8 cellular contexts compared by ENCODE assay signal in the genomic region with DNA sequence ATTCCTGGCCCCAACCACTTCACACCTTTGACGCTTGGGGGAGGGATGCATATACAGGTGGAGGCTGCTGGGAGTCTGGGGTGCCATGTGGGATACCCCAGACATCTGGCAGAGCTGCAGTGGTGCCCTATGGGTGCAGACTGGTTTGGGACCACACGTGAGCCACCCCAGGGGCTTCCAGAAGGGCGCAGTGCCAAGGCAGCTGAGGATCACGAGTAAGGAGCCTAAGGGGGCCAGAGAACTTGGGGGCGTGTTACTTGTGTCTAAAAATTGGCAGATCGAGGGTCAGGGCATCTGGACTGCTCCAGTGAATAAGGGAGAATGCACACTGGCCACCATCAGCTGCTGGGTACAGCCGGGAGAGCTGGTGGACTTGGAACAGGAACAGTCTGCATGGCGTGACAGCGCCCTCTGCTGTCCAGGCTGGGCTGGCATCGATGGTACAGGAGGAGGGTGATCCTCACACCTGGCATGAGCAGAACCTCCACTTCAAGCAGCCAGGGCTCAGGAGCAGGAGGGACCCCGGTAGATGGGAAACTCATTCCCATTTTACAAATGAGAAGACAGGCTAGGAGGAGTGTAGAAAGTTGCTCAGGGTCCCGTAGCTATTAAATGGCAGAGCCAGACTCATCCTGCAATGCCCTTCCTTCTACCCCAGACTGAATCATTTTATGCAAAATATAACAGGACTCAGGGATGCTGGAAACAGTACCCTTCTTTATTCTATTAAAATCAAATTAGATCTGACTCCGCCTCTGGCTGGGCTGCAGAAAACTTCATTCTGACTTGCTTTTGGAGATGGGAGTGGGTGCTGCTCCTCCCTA.
DNase-seq lines count a peak whose midpoint lies in the region; ATAC-seq and TF ChIP-seq lines count a peak whose summit lies in the region.

No MANE protein-coding gene starts in this region.

- intact Hi-C loops in right lobe of liver (cut with DNase I): loop anchor here (5.0 to 10.0 kb wide), 3 partner anchors 67 to 179 kb away; no protein-coding TSS in a partner anchor

- peak; percentile 66 for DNase-seq in DMS79 (lab: John Stamatoyannopoulos, UW)
- peak; percentile 38 for DNase-seq in NCI-H82 treated with DMSO at 0.1 percent for 48 hours (lab: John Stamatoyannopoulos, UW; ENCODE audit: unreplicated experiment)
- DNase-seq in activated CD4-positive, alpha-beta T cell treated with anti-CD3 and anti-CD28 coated beads, Interleukin-2, amount 50 U/mL, for 48 hours: peak; percentile 89 to 92
- peak; percentile 95 for DNase-seq in dermis blood vessel endothelial cell
- peak; percentile 90 to 93 (median 91) for DNase-seq in right lobe of liver
- peak; percentile 63 to 83 (median 67) for DNase-seq in stimulated activated CD4-positive, alpha-beta T cell treated with anti-CD3 and anti-CD28 coated beads, TNF-alpha, amount 100 ng/mL, for 24 hours (ENCODE audit: low read depth in 3 of 3)

- peak; percentile 96 to 98 (median 98) for TF ChIP-seq CTCF in right lobe of liver (IDR thresholded peaks at IDR 0.05)

- WGBS in right lobe of liver (ENCODE audit: insufficient coverage, low coverage, low lambda C conversion rate, missing lambda C conversion rate): 5% methylated on average over 7 of the region's 13 CpGs

- no peak for TF ChIP-seq POLR2A in right lobe of liver (IDR thresholded peaks at IDR 0.05)

- H3K4me1 ChIP-seq in right lobe of liver: peaks cover 0 to 4% (median 0%) of the 10 kb centered on the region in 4 donors

- no peaks in the 10 kb centered on the region for H3K36me3 ChIP-seq in right lobe of liver

- no peak overlapping the region for H3K4me3 ChIP-seq in right lobe of liver

- peak; percentile 57 for ATAC-seq in HG03442 (IDR thresholded peaks at IDR 0.05; ENCODE audit: unreplicated experiment)
- peak; percentile 98 to 99 (median 99) for ATAC-seq in right lobe of liver
- ATAC-seq in GM19397 (IDR thresholded peaks at IDR 0.05; ENCODE audit: unreplicated experiment): no peak

- H3K9me3 ChIP-seq in right lobe of liver: no peaks in the 10 kb centered on the region

- H3K27ac ChIP-seq in right lobe of liver: no peak overlapping the region

- no peaks in the 10 kb centered on the region for H3K27me3 ChIP-seq in right lobe of liver

Comparison
In these comparisons a context has a peak if more than half of its experiments do, and no peak if none do; other contexts are left out.
1. DNase-seq: peak in every context shown above with its lines; median percentile 95 in dermis blood vessel endothelial cell; 91 in right lobe of liver; 90 in activated CD4-positive, alpha-beta T cell treated with anti-CD3 and anti-CD28 coated beads, Interleukin-2, amount 50 U/mL, for 48 hours; 67 in stimulated activated CD4-positive, alpha-beta T cell treated with anti-CD3 and anti-CD28 coated beads, TNF-alpha, amount 100 ng/mL, for 24 hours; 66 in DMS79; 38 in NCI-H82 treated with DMSO at 0.1 percent for 48 hours.